In genomic region chr3:170699158-170700053, GRCh38 we compare ENCODE assay signal across 1 cellular context.
A peak's percentile ranks its signal among the peaks of the same experiment; 100 is the strongest.
TF ChIP-seq lines count a peak whose summit lies in the region.

No MANE protein-coding gene starts in this region.

TF ChIP-seq in K562, 482 proteins besides CTCF, POLR2A, EP300 and RAD21 (continued from another document and continues in another):
- peak; percentile 96 for TF ChIP-seq THRB (CRISPR knock-in tag; conservative IDR thresholded peaks at IDR 0.05)
- 0 out of 2 replicates have a peak, but pooled peaks have one; percentile 6 for TF ChIP-seq BCL6 (CRISPR knock-in tag; IDR thresholded peaks at IDR 0.05)
- TF ChIP-seq CC2D1A (IDR thresholded peaks at IDR 0.05) = no peak
- TF ChIP-seq HMBOX1 (IDR thresholded peaks at IDR 0.05) = 0 out of 2 replicates have a peak, but pooled peaks have one; percentile 14
- no peak for TF ChIP-seq MNT (conservative IDR thresholded peaks at IDR 0.05)
- TF ChIP-seq POLR2H (tag; IDR thresholded peaks at IDR 0.05; ENCODE audit: low read depth) = peak; percentile 85
- TF ChIP-seq ADNP (tag; IDR thresholded peaks at IDR 0.05) = peak; percentile 64; the same call in 1 of the 2 replicates
- no peak for TF ChIP-seq SMARCC2 (IDR thresholded peaks at IDR 0.05; ENCODE audit: low read depth)
- no peak for TF ChIP-seq SAFB2 (IDR thresholded peaks at IDR 0.05; ENCODE audit: borderline replicate concordance, low read depth, low read length, severe bottlenecking)
- TF ChIP-seq ZNF316 (IDR thresholded peaks at IDR 0.05) = peak; percentile 35; the same call in 1 of the 2 replicates
- TF ChIP-seq CREBBP (IDR thresholded peaks at IDR 0.05; ENCODE audit: low read depth, low read length) = no peak
- TF ChIP-seq RB1 (IDR thresholded peaks at IDR 0.05; ENCODE audit: low read depth) = no peak
- TF ChIP-seq ATF2 (CRISPR knock-in tag; IDR thresholded peaks at IDR 0.05) = no peak
- no peak for TF ChIP-seq ZFPM2 (CRISPR knock-in tag; IDR thresholded peaks at IDR 0.05)
- no peak for TF ChIP-seq ZNF143 (CRISPR knock-in tag; IDR thresholded peaks at IDR 0.05)
- no peak for TF ChIP-seq ZFP1 (CRISPR knock-in tag; IDR thresholded peaks at IDR 0.05)
- TF ChIP-seq BDP1 (IDR thresholded peaks at IDR 0.05; ENCODE audit: insufficient read depth, insufficient read length) = no peak
- no peak for TF ChIP-seq CHAMP1 (IDR thresholded peaks at IDR 0.05)
- no peak for TF ChIP-seq RUNX1 (IDR thresholded peaks at IDR 0.05; ENCODE audit: low read depth)
- no peak for TF ChIP-seq MXD1 (CRISPR knock-in tag; IDR thresholded peaks at IDR 0.05; ENCODE audit: borderline replicate concordance, poor library complexity, severe bottlenecking)
- TF ChIP-seq TRIM28 (IDR thresholded peaks at IDR 0.05) = no peak
- no peak for TF ChIP-seq ZFP91 (CRISPR knock-in tag; IDR thresholded peaks at IDR 0.05)
- no peak for TF ChIP-seq DEAF1 (CRISPR knock-in tag; IDR thresholded peaks at IDR 0.05)
- no peak for TF ChIP-seq CREB3 (tag; conservative IDR thresholded peaks at IDR 0.05; ENCODE audit: low read depth)
- TF ChIP-seq SRSF1 (IDR thresholded peaks at IDR 0.05; ENCODE audit: low read depth, low read length) = no peak
- no peak for TF ChIP-seq E2F1 (CRISPR knock-in tag; IDR thresholded peaks at IDR 0.05)
- TF ChIP-seq NFYB (IDR thresholded peaks at IDR 0.05; ENCODE audit: extremely low read depth, insufficient read length) = no peak
- TF ChIP-seq ZNF740 (CRISPR knock-in tag; IDR thresholded peaks at IDR 0.05) = no peak
- peak in 1 of 2 experiments; percentile 73; a peak in 2 of 4 replicates for TF ChIP-seq ZNF740 (tag; IDR thresholded peaks at IDR 0.05)
- no peak for TF ChIP-seq NFXL1 (CRISPR knock-in tag; IDR thresholded peaks at IDR 0.05)
- no peak for TF ChIP-seq ZBTB1 (CRISPR knock-in tag; IDR thresholded peaks at IDR 0.05; ENCODE audit: borderline replicate concordance, low read depth)
- no peak for TF ChIP-seq ZNF282 (CRISPR knock-in tag; IDR thresholded peaks at IDR 0.05)
- peak; percentile 44; the same call in 1 of the 2 replicates for TF ChIP-seq HOMEZ (CRISPR knock-in tag; IDR thresholded peaks at IDR 0.05)
- peak; percentile 76; the same call in 1 of the 2 replicates for TF ChIP-seq GABPB2 (CRISPR knock-in tag; conservative IDR thresholded peaks at IDR 0.05)
- no peak for TF ChIP-seq ZNF263 (CRISPR knock-in tag; IDR thresholded peaks at IDR 0.05; ENCODE audit: borderline replicate concordance)
- no peak for TF ChIP-seq SREBF1 (IDR thresholded peaks at IDR 0.05; ENCODE audit: borderline replicate concordance, low read depth, low read length)
- TF ChIP-seq ZBED1 (IDR thresholded peaks at IDR 0.05) = 0 out of 2 replicates have a peak, but pooled peaks have one; percentile 75
- peak; percentile 67; the same call in 1 of the 2 replicates for TF ChIP-seq IRF9 (tag; IDR thresholded peaks at IDR 0.05)
